Comparison of ENCODE assay signal across 9 cellular contexts in the genomic region with DNA sequence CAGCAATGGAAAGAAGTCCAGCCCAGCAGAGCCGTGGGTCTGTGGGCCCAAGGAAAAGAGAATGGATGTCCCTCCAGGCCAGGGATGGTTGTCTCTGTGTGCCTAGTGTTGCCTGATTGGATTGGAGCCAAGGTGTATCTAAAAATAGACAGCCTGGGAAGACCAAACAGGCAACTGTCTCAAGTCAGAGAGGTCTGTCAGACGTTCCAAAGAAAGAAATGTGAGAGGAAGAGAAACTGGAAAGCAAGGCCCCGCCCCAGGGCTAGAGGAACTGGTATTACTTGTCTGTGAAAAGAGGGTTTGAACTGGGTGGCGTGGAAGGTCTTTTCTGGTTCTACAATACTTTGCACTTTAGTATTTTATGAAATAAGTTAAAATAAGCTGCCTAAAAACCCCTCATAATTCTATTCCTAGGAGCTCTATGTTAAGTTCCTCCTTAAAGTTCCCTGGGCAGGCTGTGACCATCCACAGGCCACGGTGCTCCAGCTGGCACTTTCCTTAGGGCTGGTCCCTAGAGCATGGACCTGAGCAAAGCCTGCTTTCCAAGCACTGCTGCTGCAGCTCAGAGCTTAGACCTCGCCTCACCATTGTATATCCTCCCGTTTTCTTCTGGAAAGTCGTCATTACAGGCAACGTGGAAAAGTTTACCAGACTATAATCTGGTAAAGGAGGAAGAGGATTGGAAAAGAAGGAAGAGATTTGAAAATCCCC.
DNase-seq lines count a peak whose midpoint lies in the region; TF ChIP-seq lines count a peak whose summit lies in the region.
"Had no signal": no experiment of that assay in that cellular context is flagged by ENCODE, and none has a peak within 500 bp of the region (broad histone marks: within the 10 kb centered on the region; RNA-seq: fewer than 3 reads in every experiment).

No MANE protein-coding gene starts in this region.

- no peaks in the 10 kb centered on the region for H3K4me1 ChIP-seq in prostate gland (replicated peaks)

- TF ChIP-seq CTCF in RWPE1 (conservative IDR thresholded peaks at IDR 0.05; ENCODE audit: low read depth) (no peak), fibroblast of villous mesenchyme (IDR thresholded peaks at IDR 0.05; ENCODE audit: insufficient read depth, low read depth, low read length) (no peak), prostate gland (IDR thresholded peaks at IDR 0.05) (no peak)

- H3K9me3 Mint-ChIP-seq in immature natural killer cell: no peaks in the 10 kb centered on the region
- no peaks in the 10 kb centered on the region for H3K9me3 Mint-ChIP-seq in activated naive CD8-positive, alpha-beta T cell treated with anti-CD3 and anti-CD28 coated beads for 36 hours
- H3K9me3 Mint-ChIP-seq: central memory CD8-positive, alpha-beta T cell had no signal

- H3K4me3 Mint-ChIP-seq in immature natural killer cell: no peak overlapping the region
- H3K4me3 Mint-ChIP-seq in activated naive CD8-positive, alpha-beta T cell treated with anti-CD3 and anti-CD28 coated beads for 36 hours: no peak overlapping the region
- H3K4me3 Mint-ChIP-seq: central memory CD8-positive, alpha-beta T cell had no signal

- H3K9me3 ChIP-seq in prostate gland: no peaks in the 10 kb centered on the region

- intact Hi-C loops in prostate gland (cut with DNase I): no loop called here

- H3K27ac ChIP-seq in RWPE1: no peak overlapping the region
- peak overlapping the region; percentile 21 to 27 for H3K27ac ChIP-seq in prostate gland

- 51% methylated on average over 9 of the region's 9 CpGs for WGBS in prostate gland

- H3K27me3 Mint-ChIP-seq in immature natural killer cell (ENCODE audit: low read depth in 3 of 3): peaks cover 2% of the 10 kb centered on the region in 3 donors
- no peaks in the 10 kb centered on the region for H3K27me3 Mint-ChIP-seq in activated naive CD8-positive, alpha-beta T cell treated with anti-CD3 and anti-CD28 coated beads for 36 hours
- H3K27me3 Mint-ChIP-seq: central memory CD8-positive, alpha-beta T cell had no signal

- no peak for TF ChIP-seq POLR2A in prostate gland (IDR thresholded peaks at IDR 0.05)

- H3K4me3 ChIP-seq in fibroblast of villous mesenchyme (ENCODE audit: low read depth, low read length) (no peak overlapping the region), prostate gland (no peak overlapping the region)

- no peaks in the 10 kb centered on the region for H3K27me3 ChIP-seq in prostate gland (replicated peaks; ENCODE audit: insufficient read depth)

- CTCF ChIA-PET in RWPE1 (lab: Yijun Ruan, JAX): no interaction called here

- peak; percentile 23 for DNase-seq in GM04504 (ENCODE audit: low read depth)
- peak; percentile 22 for DNase-seq in RWPE1 (ENCODE audit: low spot score)
- peak; percentile 49 for DNase-seq in fibroblast of villous mesenchyme (ENCODE audit: low read depth)
- DNase-seq in prostate gland (ENCODE audit: low spot score): peak; percentile 67
- no peak for DNase-seq in stimulated activated CD8-positive, alpha-beta memory T cell treated with anti-CD3 and anti-CD28 coated beads, Interleukin-4, amount 100 ng/mL, for 48 hours
- DNase-seq in immature natural killer cell: no peak
- DNase-seq in activated naive CD8-positive, alpha-beta T cell treated with anti-CD3 and anti-CD28 coated beads for 36 hours: no peak
- DNase-seq in central memory CD4-positive, alpha-beta T cell: no peak

- H3K4me1 Mint-ChIP-seq in immature natural killer cell: no peaks in the 10 kb centered on the region
- peaks cover 1% of the 10 kb centered on the region for H3K4me1 Mint-ChIP-seq in activated naive CD8-positive, alpha-beta T cell treated with anti-CD3 and anti-CD28 coated beads for 36 hours
- H3K4me1 Mint-ChIP-seq: central memory CD8-positive, alpha-beta T cell had no signal

- POLR2A ChIA-PET in RWPE1 (lab: Yijun Ruan, JAX; ENCODE audit: low non-redundant PET): no interaction called here

- H3K36me3 Mint-ChIP-seq in immature natural killer cell: peaks cover 0 to 8% (median 0%) of the 10 kb centered on the region in 3 donors
- peaks cover 5% of the 10 kb centered on the region for H3K36me3 Mint-ChIP-seq in activated naive CD8-positive, alpha-beta T cell treated with anti-CD3 and anti-CD28 coated beads for 36 hours

- H3K27ac Mint-ChIP-seq in immature natural killer cell: no peak overlapping the region
- H3K27ac Mint-ChIP-seq in activated naive CD8-positive, alpha-beta T cell treated with anti-CD3 and anti-CD28 coated beads for 36 hours: no peak overlapping the region

- H3K36me3 ChIP-seq in prostate gland: no peaks in the 10 kb centered on the region

Comparison
In these comparisons a context has a peak if more than half of its experiments do, and no peak if none do; other contexts are left out.
1. DNase-seq: peak in GM04504 (single experiment), RWPE1 (single experiment), fibroblast of villous mesenchyme (single experiment) and prostate gland (single experiment); none in stimulated activated CD8-positive, alpha-beta memory T cell treated with anti-CD3 and anti-CD28 coated beads, Interleukin-4, amount 100 ng/mL, for 48 hours (single experiment), immature natural killer cell (0 of 3), activated naive CD8-positive, alpha-beta T cell treated with anti-CD3 and anti-CD28 coated beads for 36 hours (single experiment) and central memory CD4-positive, alpha-beta T cell (single experiment).